Comparison of ENCODE assay signal across 9 cellular contexts in the genomic region with DNA sequence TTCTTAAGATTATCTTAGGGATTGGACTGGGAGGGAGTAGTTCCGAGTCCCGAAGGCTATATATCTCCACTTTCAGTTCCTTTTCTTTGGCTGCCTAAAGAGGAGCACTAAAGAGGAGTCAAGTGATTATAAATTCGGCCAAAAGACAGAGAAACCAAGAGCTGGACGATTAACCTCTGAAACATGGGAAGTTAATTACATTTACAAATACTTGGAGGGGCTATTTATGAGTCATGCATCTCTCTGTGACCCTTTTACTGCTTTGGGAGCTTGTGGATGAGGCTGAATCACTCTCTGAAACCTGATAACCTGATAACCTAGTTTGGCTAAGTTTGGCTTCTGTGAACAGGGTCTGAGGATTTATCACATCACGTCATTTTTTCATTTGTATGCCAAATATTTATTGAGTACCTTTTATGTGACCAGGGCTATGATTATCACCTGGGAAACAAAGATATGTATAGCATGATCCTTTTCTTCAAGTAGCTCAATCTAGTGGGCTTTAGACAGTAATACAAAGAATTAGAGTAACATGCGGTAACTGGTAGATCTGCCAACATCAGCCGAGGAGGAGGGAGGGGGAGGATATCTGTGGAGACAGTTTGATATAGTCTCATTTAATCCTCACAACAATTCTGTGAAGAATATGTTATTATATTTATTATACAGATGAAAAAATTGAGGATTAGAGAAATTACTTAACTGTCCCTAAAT.
DNase-seq lines count a peak whose midpoint lies in the region; ATAC-seq, FAIRE-seq and TF ChIP-seq lines count a peak whose summit lies in the region.
"Had no signal": no experiment of that assay in that cellular context is flagged by ENCODE, and none has a peak within 500 bp of the region (broad histone marks: within the 10 kb centered on the region; RNA-seq: fewer than 3 reads in every experiment).

No MANE protein-coding gene starts in this region.

- peaks cover 0 to 29% of the 10 kb centered on the region in 2 experiments; a peak in 4 of 5 replicates for H3K4me1 ChIP-seq in K562 (replicated peaks in 1 of 2; ENCODE audit: control insufficient read depth in 2 of 2, insufficient read depth in 2 of 2, low read length in 2 of 2)
- H3K4me1 ChIP-seq in right lobe of liver: peaks cover 0 to 22% (median 10%) of the 10 kb centered on the region in 4 donors

- H3K27me3 ChIP-seq in K562 (ENCODE audit: control insufficient read depth in 2 of 2, insufficient read depth in 2 of 2, low read length in 2 of 2) (no peaks in the 10 kb centered on the region), right lobe of liver (no peaks in the 10 kb centered on the region)

- no peak for TF ChIP-seq POLR2A in K562 (conservative IDR thresholded peaks at IDR 0.05)
- no peak for TF ChIP-seq POLR2A in right lobe of liver (IDR thresholded peaks at IDR 0.05)

- no peak for ATAC-seq in activated naive CD8-positive, alpha-beta T cell treated with anti-CD3 and anti-CD28 coated beads, Interleukin-2, amount 50 U/mL, for 24 hours
- peak; percentile 50 for ATAC-seq in K562
- peak; percentile 49 to 77 (median 58) for ATAC-seq in right lobe of liver
- ATAC-seq in HG03354 (IDR thresholded peaks at IDR 0.05; ENCODE audit: poor library complexity, severe bottlenecking, unreplicated experiment): no peak
- no peak for ATAC-seq in GM18867 (IDR thresholded peaks at IDR 0.05; ENCODE audit: unreplicated experiment)

- peak overlapping the region; percentile 56 for H3K4me2 ChIP-seq in K562 (ENCODE audit: insufficient read depth, low read length)

- CTCF ChIA-PET in K562 (lab: Yijun Ruan, JAX; ENCODE audit: low intra/inter-chr PET ratio): no interaction called here

- peaks cover 54% of the 10 kb centered on the region for H3K79me2 ChIP-seq in K562 (ENCODE audit: control insufficient read depth, insufficient read depth, low read length)

- no peaks in the 10 kb centered on the region for H3K9me3 Mint-ChIP-seq in activated naive CD8-positive, alpha-beta T cell (ENCODE audit: low read depth)
- no peaks in the 10 kb centered on the region for H3K9me3 Mint-ChIP-seq in activated naive CD8-positive, alpha-beta T cell treated with anti-CD3 and anti-CD28 coated beads, Interleukin-2, amount 50 U/mL, for 24 hours

- peaks cover 56% of the 10 kb centered on the region for H3K4me1 Mint-ChIP-seq in activated naive CD8-positive, alpha-beta T cell (ENCODE audit: low read depth)
- peaks cover 78% of the 10 kb centered on the region for H3K4me1 Mint-ChIP-seq in activated naive CD8-positive, alpha-beta T cell treated with anti-CD3 and anti-CD28 coated beads, Interleukin-2, amount 50 U/mL, for 24 hours

- TF ChIP-seq CTCF in K562 (IDR thresholded peaks at IDR 0.05 in 2 of 3, conservative IDR thresholded peaks at IDR 0.05 in 1 of 3; ENCODE audit: insufficient read depth in 2 of 3, low read depth in 1 of 3, low read length in 3 of 3) (no peak), right lobe of liver (IDR thresholded peaks at IDR 0.05) (no peak)

- no peak for TF ChIP-seq EP300 in K562 (IDR thresholded peaks at IDR 0.05; ENCODE audit: low read length)

- no peaks in the 10 kb centered on the region for H3K27me3 Mint-ChIP-seq in activated naive CD8-positive, alpha-beta T cell
- no peaks in the 10 kb centered on the region for H3K27me3 Mint-ChIP-seq in activated naive CD8-positive, alpha-beta T cell treated with anti-CD3 and anti-CD28 coated beads, Interleukin-2, amount 50 U/mL, for 24 hours

- DNase-seq in activated naive CD8-positive, alpha-beta T cell treated with anti-CD3 and anti-CD28 coated beads, Interleukin-2, amount 50 U/mL, for 24 hours: no peak
- DNase-seq in K562 (ENCODE audit: extremely low read depth in 1 of 4, low spot score in 3 of 4): peak in 1 of 4 experiments; percentile 35
- DNase-seq in right lobe of liver: no peak
- DNase-seq in urothelium cell line (ENCODE audit: low spot score): peak; percentile 32
- DNase-seq in COLO668 (lab: John Stamatoyannopoulos, UW; ENCODE audit: unreplicated experiment): no peak

- no peak overlapping the region; the same call in 1 of the 2 replicates for H2AFZ ChIP-seq in K562 (ENCODE audit: low read depth, low read length)

- peaks cover 20% of the 10 kb centered on the region for H3K36me3 Mint-ChIP-seq in activated naive CD8-positive, alpha-beta T cell
- peaks cover 14% of the 10 kb centered on the region for H3K36me3 Mint-ChIP-seq in activated naive CD8-positive, alpha-beta T cell treated with anti-CD3 and anti-CD28 coated beads, Interleukin-2, amount 50 U/mL, for 24 hours (ENCODE audit: low read depth)

- intact Hi-C loops in K562 (cut with micrococcal nuclease): no loop called here
- intact Hi-C loops in right lobe of liver (cut with DNase I): no loop called here

- H3K4me3 ChIP-seq in K562 (no peak overlapping the region), right lobe of liver (no peak overlapping the region)

- in situ Hi-C loops in K562 (cut with MboI): no loop called here

- no peaks in the 10 kb centered on the region for H4K20me1 ChIP-seq in K562 (replicated peaks; ENCODE audit: control insufficient read depth, insufficient read depth, low read length)

- H3K36me3 ChIP-seq in K562 (ENCODE audit: control insufficient read depth, insufficient read depth, low read length) (no peaks in the 10 kb centered on the region; the same call in 2 of the 3 replicates), right lobe of liver (no peaks in the 10 kb centered on the region)

- peak overlapping the region; percentile 10 for H3K27ac Mint-ChIP-seq in activated naive CD8-positive, alpha-beta T cell
- H3K27ac Mint-ChIP-seq in activated naive CD8-positive, alpha-beta T cell treated with anti-CD3 and anti-CD28 coated beads, Interleukin-2, amount 50 U/mL, for 24 hours: no peak overlapping the region

- H3K9me1 ChIP-seq in K562 (ENCODE audit: control insufficient read depth, insufficient read depth, low read length): peaks cover 4% of the 10 kb centered on the region

- no peaks in the 10 kb centered on the region for H3K9me3 ChIP-seq in K562 (replicated peaks; ENCODE audit: control insufficient read depth, insufficient read depth, low read depth, low read length)
- H3K9me3 ChIP-seq in right lobe of liver: no peaks in the 10 kb centered on the region

- FAIRE-seq in K562 (lab: Jason Lieb, UNC) (peak; percentile 40), urothelium cell line (lab: Jason Lieb, UNC) (no peak)

- POLR2A ChIA-PET in K562 (lab: Yijun Ruan, JAX): interaction anchor here (0.6 to 4.1 kb wide), 6 partner anchors 10 to 109 kb away, joined by 3 to 28 read pairs (median 3); no protein-coding TSS in a partner anchor

- BruUV-seq in K562 (replicated peaks; lab: Mats Ljungman, UMichigan): no TSS peak

- H3K27ac ChIP-seq in K562 (ENCODE audit: extremely low read depth, low read depth, low read length) (no peak overlapping the region), right lobe of liver (peak overlapping the region; percentile 41 to 56 (median 42))
- H3K27ac ChIP-seq: C4-2B had no signal

- WGBS in K562 (ENCODE audit: insufficient coverage, low coverage, missing lambda C conversion rate): 8% methylated on average over 7 of the region's 7 CpGs
- 14% methylated on average over 7 of the region's 7 CpGs for WGBS in right lobe of liver (ENCODE audit: insufficient coverage, low coverage, low lambda C conversion rate, missing lambda C conversion rate)

- H3K9ac ChIP-seq in K562 (ENCODE audit: insufficient read depth in 1 of 2, low read depth in 2 of 2, low read length in 2 of 2): no peak overlapping the region

- no peak overlapping the region for H3K4me3 Mint-ChIP-seq in activated naive CD8-positive, alpha-beta T cell
- H3K4me3 Mint-ChIP-seq in activated naive CD8-positive, alpha-beta T cell treated with anti-CD3 and anti-CD28 coated beads, Interleukin-2, amount 50 U/mL, for 24 hours: no peak overlapping the region

- TF ChIP-seq RAD21 in K562 (CRISPR knock-in tag; conservative IDR thresholded peaks at IDR 0.05 in 1 of 2, IDR thresholded peaks at IDR 0.05 in 1 of 2): no peak

TF ChIP-seq in K562, 482 proteins besides CTCF, POLR2A, EP300 and RAD21 (continues in another document):
- TF ChIP-seq JUNB (CRISPR knock-in tag; conservative IDR thresholded peaks at IDR 0.05) (no peak), CBX2 (IDR thresholded peaks at IDR 0.05; ENCODE audit: insufficient read depth, low read length, poor library complexity, severe bottlenecking) (no peak), KDM1A (IDR thresholded peaks at IDR 0.05) (peak; percentile 20 to 47; a peak in 1 of 4 replicates), ZNF76 (CRISPR knock-in tag; IDR thresholded peaks at IDR 0.05; ENCODE audit: borderline replicate concordance) (no peak), ZNF507 (tag; conservative IDR thresholded peaks at IDR 0.05) (no peak), TEAD2 (tag; IDR thresholded peaks at IDR 0.05) (no peak)
- TF ChIP-seq, protein P1, sequence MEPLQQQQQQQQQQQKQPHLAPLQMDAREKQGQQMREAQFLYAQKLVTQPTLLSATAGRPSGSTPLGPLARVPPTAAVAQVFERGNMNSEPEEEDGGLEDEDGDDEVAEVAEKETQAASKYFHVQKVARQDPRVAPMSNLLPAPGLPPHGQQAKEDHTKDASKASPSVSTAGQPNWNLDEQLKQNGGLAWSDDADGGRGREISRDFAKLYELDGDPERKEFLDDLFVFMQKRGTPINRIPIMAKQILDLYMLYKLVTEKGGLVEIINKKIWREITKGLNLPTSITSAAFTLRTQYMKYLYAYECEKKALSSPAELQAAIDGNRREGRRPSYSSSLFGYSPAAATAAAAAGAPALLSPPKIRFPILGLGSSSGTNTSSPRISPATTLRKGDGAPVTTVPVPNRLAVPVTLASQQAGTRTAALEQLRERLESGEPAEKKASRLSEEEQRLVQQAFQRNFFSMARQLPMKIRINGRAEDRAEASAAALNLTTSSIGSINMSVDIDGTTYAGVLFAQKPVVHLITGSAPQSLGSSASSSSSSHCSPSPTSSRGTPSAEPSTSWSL (CRISPR knock-in tag; IDR thresholded peaks at IDR 0.05; ENCODE audit: borderline replicate concordance): no peak
- TF ChIP-seq, protein P2, sequence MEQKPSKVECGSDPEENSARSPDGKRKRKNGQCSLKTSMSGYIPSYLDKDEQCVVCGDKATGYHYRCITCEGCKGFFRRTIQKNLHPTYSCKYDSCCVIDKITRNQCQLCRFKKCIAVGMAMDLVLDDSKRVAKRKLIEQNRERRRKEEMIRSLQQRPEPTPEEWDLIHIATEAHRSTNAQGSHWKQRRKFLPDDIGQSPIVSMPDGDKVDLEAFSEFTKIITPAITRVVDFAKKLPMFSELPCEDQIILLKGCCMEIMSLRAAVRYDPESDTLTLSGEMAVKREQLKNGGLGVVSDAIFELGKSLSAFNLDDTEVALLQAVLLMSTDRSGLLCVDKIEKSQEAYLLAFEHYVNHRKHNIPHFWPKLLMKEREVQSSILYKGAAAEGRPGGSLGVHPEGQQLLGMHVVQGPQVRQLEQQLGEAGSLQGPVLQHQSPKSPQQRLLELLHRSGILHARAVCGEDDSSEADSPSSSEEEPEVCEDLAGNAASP (IDR thresholded peaks at IDR 0.05): no peak

Comparison
In these comparisons a context has a peak if more than half of its experiments do, and no peak if none do; other contexts are left out.
1. ATAC-seq: peak in K562 (single experiment) and right lobe of liver (4 of 4); none in activated naive CD8-positive, alpha-beta T cell treated with anti-CD3 and anti-CD28 coated beads, Interleukin-2, amount 50 U/mL, for 24 hours (single experiment), HG03354 (single experiment) and GM18867 (single experiment).